1 cellular context compared by ENCODE assay signal in genomic region chr1:182391028-182391361, GRCh38.
TF ChIP-seq lines count a peak whose summit lies in the region.

No MANE protein-coding gene starts in this region.

TF ChIP-seq in GM23338, 12 proteins besides CTCF, POLR2A, EP300 and RAD21 (continued from another document):
- TF ChIP-seq ZNF462 (CRISPR knock-in tag; IDR thresholded peaks at IDR 0.05) (no peak), EZH2phosphoT487 (IDR thresholded peaks at IDR 0.05; ENCODE audit: unreplicated experiment) (no peak), REST (IDR thresholded peaks at IDR 0.05; ENCODE audit: unreplicated experiment) (no peak)
